In genomic region chr1:26170472-26170821, GRCh38 we compare ENCODE assay signal across 7 cellular contexts. TPM values are rescaled to one million over a fixed set of nuclear protein-coding genes. Genes with fewer than 3 reads are reported as not detected.
DNase-seq lines count a peak whose midpoint lies in the region; ATAC-seq, FAIRE-seq and TF ChIP-seq lines count a peak whose summit lies in the region.

No MANE protein-coding gene starts in this region.

- TF ChIP-seq CTCF in keratinocyte (optimal IDR thresholded peaks at IDR 0.05 in 1 of 3, IDR thresholded peaks at IDR 0.05 in 1 of 3, conservative IDR thresholded peaks at IDR 0.05 in 1 of 3; ENCODE audit: extremely low read depth in 1 of 3, insufficient read depth in 2 of 3, low read length in 3 of 3) = no peak

- H3K27ac ChIP-seq in HUES64 (ENCODE audit: low read depth, low read length) (no peak overlapping the region), keratinocyte (ENCODE audit: control insufficient read depth, insufficient read depth, low read length) (peak overlapping the region; percentile 60)

- H3K27ac Mint-ChIP-seq in activated naive CD8-positive, alpha-beta T cell treated with anti-CD3 and anti-CD28 coated beads for 36 hours = peak overlapping the region; percentile 92
- H3K27ac Mint-ChIP-seq in stimulated activated naive CD8-positive, alpha-beta T cell treated with anti-CD3 and anti-CD28 coated beads, Interleukin-15, amount 100 ng/mL, for 72 hours = peak overlapping the region; percentile 59 to 97

- dilution Hi-C loops in keratinocyte (cut with MboI; ENCODE audit: extremely low pct_ligation_motif_present, low sequenced_read_pairs) = no loop called here

- DNase-seq in activated naive CD8-positive, alpha-beta T cell treated with anti-CD3 and anti-CD28 coated beads for 36 hours = no peak
- no peak for DNase-seq in keratinocyte (ENCODE audit: low read depth, low spot score)
- no peak for DNase-seq in stimulated activated naive CD8-positive, alpha-beta T cell treated with anti-CD3 and anti-CD28 coated beads, Interleukin-15, amount 100 ng/mL, for 72 hours
- DNase-seq in NCI-H226 = no peak

- H3K9me3 ChIP-seq in HUES64 (ENCODE audit: insufficient read depth, low read depth, low read length) (no peaks in the 10 kb centered on the region), keratinocyte (ENCODE audit: control insufficient read depth, low read depth, low read length) (no peaks in the 10 kb centered on the region)

- no peaks in the 10 kb centered on the region for H3K9me3 Mint-ChIP-seq in activated naive CD8-positive, alpha-beta T cell treated with anti-CD3 and anti-CD28 coated beads for 36 hours
- H3K9me3 Mint-ChIP-seq in stimulated activated naive CD8-positive, alpha-beta T cell treated with anti-CD3 and anti-CD28 coated beads, Interleukin-15, amount 100 ng/mL, for 72 hours = no peaks in the 10 kb centered on the region

- H3K9ac ChIP-seq in HUES64 (ENCODE audit: low read depth, low read length) (peak overlapping the region; percentile 83), keratinocyte (ENCODE audit: control insufficient read depth, extremely low read depth, insufficient read depth, low read length) (peak overlapping the region; percentile 89)

- H3K36me3 ChIP-seq in HUES64 (ENCODE audit: insufficient read depth, low read length) (peaks cover 5% of the 10 kb centered on the region), keratinocyte (ENCODE audit: control insufficient read depth in 2 of 2, extremely low read depth in 1 of 2, insufficient read depth in 2 of 2, low read length in 2 of 2) (peaks cover 0 to 10% of the 10 kb centered on the region in 2 experiments)

- peak overlapping the region; percentile 85 for H2AFZ ChIP-seq in keratinocyte (ENCODE audit: control insufficient read depth, low read length)

- H3K27me3 ChIP-seq in HUES64 (ENCODE audit: insufficient read depth, low read length) (peaks cover 14% of the 10 kb centered on the region), keratinocyte (ENCODE audit: control insufficient read depth, extremely low read depth, insufficient read depth, low read length) (no peaks in the 10 kb centered on the region)

- H3K4me1 ChIP-seq in HUES64 (ENCODE audit: insufficient read depth, low read length) (peaks cover 18% of the 10 kb centered on the region), keratinocyte (ENCODE audit: control insufficient read depth, extremely low read depth, insufficient read depth, low read length) (peaks cover 11% of the 10 kb centered on the region)

- H3K36me3 Mint-ChIP-seq in activated naive CD8-positive, alpha-beta T cell treated with anti-CD3 and anti-CD28 coated beads for 36 hours = peaks cover 20% of the 10 kb centered on the region

- no peaks in the 10 kb centered on the region for H3K9me1 ChIP-seq in keratinocyte (ENCODE audit: control insufficient read depth, extremely low read depth, insufficient read depth, low read length)

- H3K4me2 ChIP-seq in keratinocyte (ENCODE audit: control insufficient read depth, extremely low read depth, insufficient read depth, low read depth, low read length) = peak overlapping the region; percentile 78

- peak overlapping the region; percentile 93 for H3K4me3 Mint-ChIP-seq in activated naive CD8-positive, alpha-beta T cell treated with anti-CD3 and anti-CD28 coated beads for 36 hours
- peak overlapping the region; percentile 90 to 97 for H3K4me3 Mint-ChIP-seq in stimulated activated naive CD8-positive, alpha-beta T cell treated with anti-CD3 and anti-CD28 coated beads, Interleukin-15, amount 100 ng/mL, for 72 hours

- no peaks in the 10 kb centered on the region for H3K27me3 Mint-ChIP-seq in activated naive CD8-positive, alpha-beta T cell treated with anti-CD3 and anti-CD28 coated beads for 36 hours
- peaks cover 3% of the 10 kb centered on the region for H3K27me3 Mint-ChIP-seq in stimulated activated naive CD8-positive, alpha-beta T cell treated with anti-CD3 and anti-CD28 coated beads, Interleukin-15, amount 100 ng/mL, for 72 hours

- H3K4me3 ChIP-seq in HUES64 (ENCODE audit: low read length) = peak overlapping the region; percentile 85
- peak overlapping the region; percentile 64 to 94 (median 80) for H3K4me3 ChIP-seq in keratinocyte (ENCODE audit: control insufficient read depth in 2 of 3, extremely low read depth in 1 of 3, insufficient read depth in 2 of 3, low read depth in 1 of 3, low read length in 3 of 3)

- FAIRE-seq in keratinocyte (lab: Jason Lieb, UNC) = no peak

- H3K4me1 Mint-ChIP-seq in activated naive CD8-positive, alpha-beta T cell treated with anti-CD3 and anti-CD28 coated beads for 36 hours = peaks cover 19% of the 10 kb centered on the region
- H3K4me1 Mint-ChIP-seq in stimulated activated naive CD8-positive, alpha-beta T cell treated with anti-CD3 and anti-CD28 coated beads, Interleukin-15, amount 100 ng/mL, for 72 hours = peaks cover 32% of the 10 kb centered on the region

- ATAC-seq in stimulated activated naive CD8-positive, alpha-beta T cell treated with anti-CD3 and anti-CD28 coated beads, Interleukin-15, amount 100 ng/mL, for 72 hours = no peak
- ATAC-seq in HG03457 (IDR thresholded peaks at IDR 0.05; ENCODE audit: unreplicated experiment) (no peak), HG03159 (IDR thresholded peaks at IDR 0.05; ENCODE audit: unreplicated experiment) (no peak)

- peaks cover 17% of the 10 kb centered on the region for H3K79me2 ChIP-seq in keratinocyte (ENCODE audit: control insufficient read depth, insufficient read depth, low read length)

- no peaks in the 10 kb centered on the region for H4K20me1 ChIP-seq in keratinocyte (ENCODE audit: control insufficient read depth, extremely low read depth, insufficient read depth, low read length)

- 80% methylated on average over 9 of the region's 9 CpGs for WGBS in HUES64

RNA-seq across cellular contexts. Expression of gene ZNF593, which starts 0.7 kb away (rescaled TPM):
- polyA plus RNA-seq in HUES64 (2013, experiment 1 of 2) = 31.0 TPM
- 30.1 TPM for polyA plus RNA-seq in HUES64 (2013, experiment 2 of 2)
- total RNA-seq in activated naive CD8-positive, alpha-beta T cell treated with anti-CD3 and anti-CD28 coated beads for 36 hours = 10 to 100 TPM; 90.8 to 93.3 TPM
- polyA plus RNA-seq in keratinocyte = 26.0 to 45.2 TPM (median 28.1 TPM) in 3 replicates
- 18.9 TPM for polyA plus RNA-seq in keratinocyte (2011; ENCODE audit: low read depth)
- 19.4 and 62.7 TPM in 2 replicates for polyA plus RNA-seq in keratinocyte (2011; cell fraction: cytosol; rRNA removed)
- polyA plus RNA-seq in keratinocyte (2011; cell fraction: nucleus; rRNA removed) = 15.8 and 20.9 TPM in 2 replicates
- polyA plus RNA-seq in keratinocyte (2012; ENCODE audit: low replicate concordance) = 34.1 and 57.9 TPM in 2 replicates
- 4.8 to 9.7 TPM (median 6.7 TPM) in 3 replicates for polyA minus RNA-seq in keratinocyte
- 38.4 TPM for polyA minus RNA-seq in keratinocyte (2011; cell fraction: cytosol; rRNA and poly(A)+ RNA removed)
- polyA minus RNA-seq in keratinocyte (2011; cell fraction: nucleus; rRNA and poly(A)+ RNA removed) = 7.1 and 7.9 TPM in 2 replicates

RNA-seq across cellular contexts. Expression of gene ZNF593OS, which starts 1.2 kb away (rescaled TPM):
- polyA plus RNA-seq in HUES64 (2013, experiment 1 of 2) = not detected
- polyA plus RNA-seq in HUES64 (2013, experiment 2 of 2) = not detected
- total RNA-seq in activated naive CD8-positive, alpha-beta T cell treated with anti-CD3 and anti-CD28 coated beads for 36 hours = not detected
- 0.15 TPM in 1 of 3 replicates, not detected in the others for polyA plus RNA-seq in keratinocyte
- not detected for polyA plus RNA-seq in keratinocyte (2011; ENCODE audit: low read depth)
- not detected in 2 replicates for polyA plus RNA-seq in keratinocyte (2011; cell fraction: cytosol; rRNA removed)
- not detected in 2 replicates for polyA plus RNA-seq in keratinocyte (2011; cell fraction: nucleus; rRNA removed)
- 0.42 and 0.52 TPM in 2 replicates for polyA plus RNA-seq in keratinocyte (2012; ENCODE audit: low replicate concordance)
- not detected in 3 replicates for polyA minus RNA-seq in keratinocyte
- polyA minus RNA-seq in keratinocyte (2011; cell fraction: cytosol; rRNA and poly(A)+ RNA removed) = not detected
- not detected in 2 replicates for polyA minus RNA-seq in keratinocyte (2011; cell fraction: nucleus; rRNA and poly(A)+ RNA removed)

RNA-seq across cellular contexts. Expression of gene C1orf232, which starts 1.7 kb away (rescaled TPM):
- not detected for polyA plus RNA-seq in HUES64 (2013, experiment 1 of 2)
- polyA plus RNA-seq in HUES64 (2013, experiment 2 of 2) = not detected
- not detected for total RNA-seq in activated naive CD8-positive, alpha-beta T cell treated with anti-CD3 and anti-CD28 coated beads for 36 hours
- not detected in 3 replicates for polyA plus RNA-seq in keratinocyte
- not detected for polyA plus RNA-seq in keratinocyte (2011; ENCODE audit: low read depth)
- polyA plus RNA-seq in keratinocyte (2011; cell fraction: cytosol; rRNA removed) = not detected in 2 replicates
- not detected in 2 replicates for polyA plus RNA-seq in keratinocyte (2011; cell fraction: nucleus; rRNA removed)
- polyA plus RNA-seq in keratinocyte (2012; ENCODE audit: low replicate concordance) = not detected in 2 replicates
- polyA minus RNA-seq in keratinocyte = not detected in 3 replicates
- not detected for polyA minus RNA-seq in keratinocyte (2011; cell fraction: cytosol; rRNA and poly(A)+ RNA removed)
- polyA minus RNA-seq in keratinocyte (2011; cell fraction: nucleus; rRNA and poly(A)+ RNA removed) = not detected in 2 replicates

RNA-seq across cellular contexts. Expression of gene CNKSR1, which starts 6.8 kb away (rescaled TPM):
- 4.5 TPM for polyA plus RNA-seq in HUES64 (2013, experiment 1 of 2)
- polyA plus RNA-seq in HUES64 (2013, experiment 2 of 2) = 6.7 TPM
- 1 to 10 TPM; 2.2 to 2.4 TPM for total RNA-seq in activated naive CD8-positive, alpha-beta T cell treated with anti-CD3 and anti-CD28 coated beads for 36 hours
- polyA plus RNA-seq in keratinocyte = 10.6 to 20.2 TPM (median 12.8 TPM) in 3 replicates
- polyA plus RNA-seq in keratinocyte (2011; ENCODE audit: low read depth) = 10.3 TPM
- polyA plus RNA-seq in keratinocyte (2011; cell fraction: cytosol; rRNA removed) = 9.7 and 12.0 TPM in 2 replicates
- 77.0 and 91.7 TPM in 2 replicates for polyA plus RNA-seq in keratinocyte (2011; cell fraction: nucleus; rRNA removed)
- 20.3 and 20.9 TPM in 2 replicates for polyA plus RNA-seq in keratinocyte (2012; ENCODE audit: low replicate concordance)
- 24.3 to 57.7 TPM (median 27.2 TPM) in 3 replicates for polyA minus RNA-seq in keratinocyte
- polyA minus RNA-seq in keratinocyte (2011; cell fraction: cytosol; rRNA and poly(A)+ RNA removed) = 20.3 TPM
- 31.7 and 44.1 TPM in 2 replicates for polyA minus RNA-seq in keratinocyte (2011; cell fraction: nucleus; rRNA and poly(A)+ RNA removed)

RNA-seq across cellular contexts. Expression of gene FAM110D, which starts 11.6 kb away (rescaled TPM):
- 0.75 TPM for polyA plus RNA-seq in HUES64 (2013, experiment 1 of 2)
- 1.0 TPM for polyA plus RNA-seq in HUES64 (2013, experiment 2 of 2)
- total RNA-seq in activated naive CD8-positive, alpha-beta T cell treated with anti-CD3 and anti-CD28 coated beads for 36 hours = not detected
- polyA plus RNA-seq in keratinocyte = not detected in 3 replicates
- polyA plus RNA-seq in keratinocyte (2011; ENCODE audit: low read depth) = not detected
- polyA plus RNA-seq in keratinocyte (2011; cell fraction: cytosol; rRNA removed) = not detected in 2 replicates
- polyA plus RNA-seq in keratinocyte (2011; cell fraction: nucleus; rRNA removed) = not detected in 2 replicates
- not detected in 2 replicates for polyA plus RNA-seq in keratinocyte (2012; ENCODE audit: low replicate concordance)
- polyA minus RNA-seq in keratinocyte = not detected in 3 replicates
- not detected for polyA minus RNA-seq in keratinocyte (2011; cell fraction: cytosol; rRNA and poly(A)+ RNA removed)
- polyA minus RNA-seq in keratinocyte (2011; cell fraction: nucleus; rRNA and poly(A)+ RNA removed) = not detected in 2 replicates
